In the genomic region with DNA sequence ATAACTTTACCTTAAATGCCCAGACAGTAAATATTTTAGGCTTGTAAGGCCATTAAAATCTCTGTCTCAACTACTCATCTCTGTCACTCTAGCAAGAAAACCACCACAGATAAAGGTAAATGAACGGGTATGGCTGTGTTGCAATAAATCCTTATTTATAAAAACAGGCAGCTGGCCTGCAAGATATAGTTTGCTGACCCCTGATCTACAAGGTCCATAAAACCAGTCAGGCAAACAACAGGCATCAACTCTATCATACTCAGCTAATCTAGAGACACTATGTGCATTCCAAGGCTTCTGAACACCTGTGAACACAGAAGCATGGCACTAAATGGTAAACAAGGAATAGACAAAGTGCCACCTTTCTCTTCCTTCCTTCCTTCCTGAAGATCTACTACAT, we compare ENCODE assay signal across 18 cellular contexts.
"Had no signal": no experiment of that assay in that cellular context is flagged by ENCODE, and none has a peak within 500 bp of the region (broad histone marks: within the 10 kb centered on the region; RNA-seq: fewer than 3 reads in every experiment).

No MANE protein-coding gene starts in this region.

- ATAC-seq: foreskin keratinocyte; left cardiac atrium; naive thymus-derived CD8-positive, alpha-beta T cell; psoas muscle; sciatic nerve; stimulated activated naive B cell treated with anti-CD40 and anti-IgM and Interleukin-4, amounts not matched to agents 10 μg/mL and 1 μg/mL and 100 μg/mL, for 72 hours; stimulated activated naive CD8-positive, alpha-beta T cell treated with anti-CD3 and anti-CD28 coated beads, Interleukin-15, amount 100 ng/mL, for 72 hours had no signal

- H3K27ac ChIP-seq: foreskin keratinocyte, neutrophil, psoas muscle, testis, tibial nerve had no signal

- H3K4me3 ChIP-seq: psoas muscle, testis, tibial nerve had no signal

- H3K9me3 ChIP-seq: neutrophil, psoas muscle, testis, tibial nerve had no signal

- H3K4me1 ChIP-seq: testis had no signal

- H3K27me3 ChIP-seq: foreskin keratinocyte, neutrophil, testis, tibial nerve had no signal

- DNase-seq: endodermal cell; foreskin keratinocyte; kidney; left cardiac atrium; mammary epithelial cell; naive thymus-derived CD8-positive, alpha-beta T cell; psoas muscle; retina; stimulated activated CD4-positive, alpha-beta T cell treated with anti-CD3 and anti-CD28 coated beads, Interleukin-2, amount 100 ng/mL, for 24 hours; stimulated activated CD4-positive, alpha-beta T cell treated with anti-CD3 and anti-CD28 coated beads, Interleukin-4, amount 100 ng/mL, for 4 hours; stimulated activated naive B cell treated with anti-CD40 and anti-IgM and Interleukin-4, amounts not matched to agents 10 μg/mL and 1 μg/mL and 100 μg/mL, for 72 hours; stimulated activated naive CD8-positive, alpha-beta T cell treated with anti-CD3 and anti-CD28 coated beads, Interleukin-15, amount 100 ng/mL, for 72 hours; testis had no signal

- H3K36me3 ChIP-seq: neutrophil, tibial nerve had no signal

- FAIRE-seq: colon, endothelial cell of umbilical vein, kidney had no signal
